In genomic region chr19:6364353-6364752, GRCh38 we compare ENCODE assay signal across 21 cellular contexts. TPM values are rescaled to one million over a fixed set of nuclear protein-coding genes. Genes with fewer than 3 reads are reported as not detected.
DNase-seq lines count a peak whose midpoint lies in the region; ATAC-seq and TF ChIP-seq lines count a peak whose summit lies in the region.
"Had no signal": no experiment of that assay in that cellular context is flagged by ENCODE, and none has a peak within 500 bp of the region (broad histone marks: within the 10 kb centered on the region; RNA-seq: fewer than 3 reads in every experiment).

No MANE protein-coding gene starts in this region.

- no peak for ATAC-seq in activated naive CD8-positive, alpha-beta T cell treated with anti-CD3 and anti-CD28 coated beads, Interleukin-2, amount 10 ng/mL, durations not matched to agents 7 days and 5 days (ENCODE audit: low read depth)
- ATAC-seq in HG02588 (IDR thresholded peaks at IDR 0.05; ENCODE audit: unreplicated experiment) (no peak), GM23338 (no peak)

- H3K79me2 ChIP-seq in osteoblast (ENCODE audit: insufficient read depth, low read length) (peaks cover 19% of the 10 kb centered on the region), GM23338 (replicated peaks; ENCODE audit: insufficient read depth) (peaks cover 8% of the 10 kb centered on the region; the same call in 1 of the 2 replicates)

- no peaks in the 10 kb centered on the region for H4K20me1 ChIP-seq in osteoblast (ENCODE audit: insufficient read depth, low read length)
- no peaks in the 10 kb centered on the region; the same call in 1 of the 2 replicates for H4K20me1 ChIP-seq in GM23338 (replicated peaks; ENCODE audit: insufficient read depth)

- H3K36me3 ChIP-seq in osteoblast (ENCODE audit: insufficient read depth, low read length) (peaks cover 40% of the 10 kb centered on the region), GM23338 (ENCODE audit: insufficient read depth) (peaks cover 18% of the 10 kb centered on the region)

- H3K27me3 ChIP-seq in osteoblast (ENCODE audit: insufficient read depth, low read length) (no peaks in the 10 kb centered on the region), GM23338 (ENCODE audit: insufficient read depth) (no peaks in the 10 kb centered on the region)
- H3K27me3 ChIP-seq: BE2C had no signal

- H3K9me2 ChIP-seq in GM23338 (ENCODE audit: insufficient read depth), result no peaks in the 10 kb centered on the region

- no peaks in the 10 kb centered on the region for H3K9me3 ChIP-seq in osteoblast (ENCODE audit: low read depth, low read length)
- H3K9me3 ChIP-seq: BE2C had no signal

- H3K4me2 ChIP-seq in osteoblast (ENCODE audit: insufficient read depth, low read length) (no peak overlapping the region), GM23338 (no peak overlapping the region)

- H3K27me3 Mint-ChIP-seq in T-helper 1 cell treated with Interleukin-12 subunit alpha and Interleukin-12 subunit beta and Interleukin-4 antibody, amounts not matched to agents 30 μg/mL and 1 μg/mL, for 36 hours (ENCODE audit: low read depth), result no peaks in the 10 kb centered on the region
- no peaks in the 10 kb centered on the region for H3K27me3 Mint-ChIP-seq in activated naive CD4-positive, alpha-beta T cell treated with anti-CD3 and anti-CD28 coated beads, Interleukin-2, amount 50 U/mL, for 24 hours
- no peaks in the 10 kb centered on the region for H3K27me3 Mint-ChIP-seq in activated naive CD8-positive, alpha-beta T cell treated with anti-CD3 and anti-CD28 coated beads, Interleukin-2, amount 10 ng/mL, durations not matched to agents 7 days and 5 days
- H3K27me3 Mint-ChIP-seq in GM23338 (ENCODE audit: insufficient read depth, low read depth, poor library complexity), result peaks cover 4% of the 10 kb centered on the region
- H3K27me3 Mint-ChIP-seq: CD8-positive, alpha-beta memory T cell had no signal

- H3K9me3 Mint-ChIP-seq in T-helper 1 cell treated with Interleukin-12 subunit alpha and Interleukin-12 subunit beta and Interleukin-4 antibody, amounts not matched to agents 30 μg/mL and 1 μg/mL, for 36 hours, result no peaks in the 10 kb centered on the region
- H3K9me3 Mint-ChIP-seq in activated naive CD4-positive, alpha-beta T cell treated with anti-CD3 and anti-CD28 coated beads, Interleukin-2, amount 50 U/mL, for 24 hours, result no peaks in the 10 kb centered on the region
- no peaks in the 10 kb centered on the region for H3K9me3 Mint-ChIP-seq in activated naive CD8-positive, alpha-beta T cell treated with anti-CD3 and anti-CD28 coated beads, Interleukin-2, amount 10 ng/mL, durations not matched to agents 7 days and 5 days
- H3K9me3 Mint-ChIP-seq in GM23338, result no peaks in the 10 kb centered on the region
- H3K9me3 Mint-ChIP-seq: CD8-positive, alpha-beta memory T cell had no signal

- H2AFZ ChIP-seq in osteoblast (ENCODE audit: low read length) (no peak overlapping the region), GM23338 (no peak overlapping the region)

- no peak overlapping the region for H3K4me3 Mint-ChIP-seq in T-helper 1 cell treated with Interleukin-12 subunit alpha and Interleukin-12 subunit beta and Interleukin-4 antibody, amounts not matched to agents 30 μg/mL and 1 μg/mL, for 36 hours
- peak overlapping the region; percentile 3 for H3K4me3 Mint-ChIP-seq in activated naive CD4-positive, alpha-beta T cell treated with anti-CD3 and anti-CD28 coated beads, Interleukin-2, amount 50 U/mL, for 24 hours
- peak overlapping the region; percentile 57 for H3K4me3 Mint-ChIP-seq in activated naive CD8-positive, alpha-beta T cell treated with anti-CD3 and anti-CD28 coated beads, Interleukin-2, amount 10 ng/mL, durations not matched to agents 7 days and 5 days
- no peak overlapping the region for H3K4me3 Mint-ChIP-seq in GM23338

- H3K4me3 ChIP-seq in osteoblast (ENCODE audit: insufficient read depth, low read length), result no peak overlapping the region
- no peak overlapping the region for H3K4me3 ChIP-seq in GM23338

- H3K4me1 Mint-ChIP-seq in T-helper 1 cell treated with Interleukin-12 subunit alpha and Interleukin-12 subunit beta and Interleukin-4 antibody, amounts not matched to agents 30 μg/mL and 1 μg/mL, for 36 hours (ENCODE audit: low read depth), result peaks cover 6% of the 10 kb centered on the region
- H3K4me1 Mint-ChIP-seq in activated naive CD4-positive, alpha-beta T cell treated with anti-CD3 and anti-CD28 coated beads, Interleukin-2, amount 50 U/mL, for 24 hours, result peaks cover 19% of the 10 kb centered on the region
- peaks cover 14% of the 10 kb centered on the region for H3K4me1 Mint-ChIP-seq in activated naive CD8-positive, alpha-beta T cell treated with anti-CD3 and anti-CD28 coated beads, Interleukin-2, amount 10 ng/mL, durations not matched to agents 7 days and 5 days
- peaks cover 4% of the 10 kb centered on the region; the same call in 1 of the 3 replicates for H3K4me1 Mint-ChIP-seq in GM23338

- TF ChIP-seq CTCF in osteoblast (IDR thresholded peaks at IDR 0.05; ENCODE audit: extremely low read depth, low read depth, low read length) (no peak), GM23338 (conservative IDR thresholded peaks at IDR 0.05; ENCODE audit: low read depth in 2 of 2) (no peak)

- H3K36me3 Mint-ChIP-seq in T-helper 1 cell treated with Interleukin-12 subunit alpha and Interleukin-12 subunit beta and Interleukin-4 antibody, amounts not matched to agents 30 μg/mL and 1 μg/mL, for 36 hours (ENCODE audit: low read depth), result peaks cover 37% of the 10 kb centered on the region
- peaks cover 5% of the 10 kb centered on the region for H3K36me3 Mint-ChIP-seq in activated naive CD4-positive, alpha-beta T cell treated with anti-CD3 and anti-CD28 coated beads, Interleukin-2, amount 50 U/mL, for 24 hours
- peaks cover 22% of the 10 kb centered on the region for H3K36me3 Mint-ChIP-seq in activated naive CD8-positive, alpha-beta T cell treated with anti-CD3 and anti-CD28 coated beads, Interleukin-2, amount 10 ng/mL, durations not matched to agents 7 days and 5 days
- peaks cover 46% of the 10 kb centered on the region for H3K36me3 Mint-ChIP-seq in GM23338 (ENCODE audit: low read depth)

- H3K27ac Mint-ChIP-seq in T-helper 1 cell treated with Interleukin-12 subunit alpha and Interleukin-12 subunit beta and Interleukin-4 antibody, amounts not matched to agents 30 μg/mL and 1 μg/mL, for 36 hours, result peak overlapping the region; percentile 52
- no peak overlapping the region for H3K27ac Mint-ChIP-seq in activated naive CD4-positive, alpha-beta T cell treated with anti-CD3 and anti-CD28 coated beads, Interleukin-2, amount 50 U/mL, for 24 hours
- peak overlapping the region; percentile 65 for H3K27ac Mint-ChIP-seq in activated naive CD8-positive, alpha-beta T cell treated with anti-CD3 and anti-CD28 coated beads, Interleukin-2, amount 10 ng/mL, durations not matched to agents 7 days and 5 days
- H3K27ac Mint-ChIP-seq in GM23338, result no peak overlapping the region

- H3F3A ChIP-seq in GM23338 (replicated peaks; ENCODE audit: low read depth), result no peaks in the 10 kb centered on the region

- POLR2A ChIA-PET in activated naive CD8-positive, alpha-beta T cell treated with anti-CD3 and anti-CD28 coated beads, Interleukin-2, amount 10 ng/mL, durations not matched to agents 7 days and 5 days (lab: Charles Lee), result no interaction called here

- H3K4me1 ChIP-seq in osteoblast (ENCODE audit: insufficient read depth, low read length), result peaks cover 5% of the 10 kb centered on the region
- no peaks in the 10 kb centered on the region; the same call in 1 of the 2 replicates for H3K4me1 ChIP-seq in GM23338 (ENCODE audit: insufficient read depth)
- H3K4me1 ChIP-seq: BE2C had no signal

- H3K27ac ChIP-seq in osteoblast (ENCODE audit: low read depth, low read length), result no peak overlapping the region
- no peak overlapping the region for H3K27ac ChIP-seq in GM23338 (ENCODE audit: low read depth)
- H3K27ac ChIP-seq: 22Rv1 had no signal

- DNase-seq in T-helper 1 cell (no peak), osteoblast (ENCODE audit: insufficient read length, low spot score, missing footprints) (peak; percentile 53), GM23338 (ENCODE audit: low spot score) (no peak)
- no peak for DNase-seq in activated naive CD4-positive, alpha-beta T cell treated with Interleukin-2 at 50 U/mL for 16 hours
- no peak for DNase-seq in activated naive CD8-positive, alpha-beta T cell treated with anti-CD3 and anti-CD28 coated beads, Interleukin-2, amount 10 ng/mL, durations not matched to agents 7 days and 5 days
- DNase-seq: BE2C; DMS79 treated with DMSO at 0.1 percent for 48 hours; HCEC 1CT; KG1; NCI-H1436; NCI-H2029; NCI-H2171; NCI-H446; NK-92 treated with Interleukin-12 subunit alpha and Interleukin-12 subunit beta, amount 100 ng/mL, for 24 hours; OCI-M1 had no signal

RNA-seq across cellular contexts. Expression of gene CLPP, which starts 3.0 kb away (rescaled TPM):
- 100 to 1,000 TPM; 112 to 126 TPM for total RNA-seq in activated naive CD8-positive, alpha-beta T cell treated with anti-CD3 and anti-CD28 coated beads, Interleukin-2, amount 10 ng/mL, durations not matched to agents 7 days and 5 days
- total RNA-seq in osteoblast, result 31.5 and 32.4 TPM in 2 replicates
- total RNA-seq in GM23338 (2014; rRNA removed; shearing (Covaris generic)), result 96.7 and 110 TPM in 2 replicates
- 65.7 and 76.4 TPM in 2 replicates for polyA plus RNA-seq in GM23338 (2016; fragmentation: Nextera tagmentation; extraction: Ambion mirVana)

RNA-seq across cellular contexts. Expression of gene ALKBH7, which starts 8.2 kb away (rescaled TPM):
- 10 to 100 TPM; 52.0 to 55.7 TPM for total RNA-seq in activated naive CD8-positive, alpha-beta T cell treated with anti-CD3 and anti-CD28 coated beads, Interleukin-2, amount 10 ng/mL, durations not matched to agents 7 days and 5 days
- 48.9 and 52.1 TPM in 2 replicates for total RNA-seq in osteoblast
- total RNA-seq in GM23338 (2014; rRNA removed; shearing (Covaris generic)), result 52.0 and 75.4 TPM in 2 replicates
- 66.3 and 76.1 TPM in 2 replicates for polyA plus RNA-seq in GM23338 (2016; fragmentation: Nextera tagmentation; extraction: Ambion mirVana)

RNA-seq across cellular contexts. Expression of gene PSPN, which starts 11.4 kb away (rescaled TPM):
- 1 to 10 TPM; 2.4 to 2.7 TPM for total RNA-seq in activated naive CD8-positive, alpha-beta T cell treated with anti-CD3 and anti-CD28 coated beads, Interleukin-2, amount 10 ng/mL, durations not matched to agents 7 days and 5 days
- total RNA-seq in osteoblast, result 1.1 and 1.2 TPM in 2 replicates
- 0.93 and 1.2 TPM in 2 replicates for total RNA-seq in GM23338 (2014; rRNA removed; shearing (Covaris generic))
- polyA plus RNA-seq in GM23338 (2016; fragmentation: Nextera tagmentation; extraction: Ambion mirVana), result 0.82 and 1.5 TPM in 2 replicates

RNA-seq across cellular contexts. Expression of gene GTF2F1, which starts 28.6 kb away (rescaled TPM):
- total RNA-seq in activated naive CD8-positive, alpha-beta T cell treated with anti-CD3 and anti-CD28 coated beads, Interleukin-2, amount 10 ng/mL, durations not matched to agents 7 days and 5 days, result 10 to 100 TPM; 67.3 to 72.8 TPM
- total RNA-seq in osteoblast, result 47.1 and 48.1 TPM in 2 replicates
- 44.4 and 65.5 TPM in 2 replicates for total RNA-seq in GM23338 (2014; rRNA removed; shearing (Covaris generic))
- polyA plus RNA-seq in GM23338 (2016; fragmentation: Nextera tagmentation; extraction: Ambion mirVana), result 62.1 and 76.1 TPM in 2 replicates

RNA-seq across cellular contexts. Expression of gene ACER1, which starts 30.9 kb away (rescaled TPM):
- under 1 TPM; 0.54 to 0.55 TPM for total RNA-seq in activated naive CD8-positive, alpha-beta T cell treated with anti-CD3 and anti-CD28 coated beads, Interleukin-2, amount 10 ng/mL, durations not matched to agents 7 days and 5 days
- total RNA-seq in osteoblast, result under 0.01 TPM in 1 of 2 replicates, not detected in the other
- not detected in 2 replicates for total RNA-seq in GM23338 (2014; rRNA removed; shearing (Covaris generic))
- not detected in 2 replicates for polyA plus RNA-seq in GM23338 (2016; fragmentation: Nextera tagmentation; extraction: Ambion mirVana)
- total RNA-seq: CD8-positive, alpha-beta memory T cell; RPMI7951 had no signal

Comparison
In these comparisons a context has a peak if more than half of its experiments do, and no peak if none do; other contexts are left out.
1. H3K27ac Mint-ChIP-seq: peak in T-helper 1 cell treated with Interleukin-12 subunit alpha and Interleukin-12 subunit beta and Interleukin-4 antibody, amounts not matched to agents 30 μg/mL and 1 μg/mL, for 36 hours (single experiment) and activated naive CD8-positive, alpha-beta T cell treated with anti-CD3 and anti-CD28 coated beads, Interleukin-2, amount 10 ng/mL, durations not matched to agents 7 days and 5 days (single experiment); none in activated naive CD4-positive, alpha-beta T cell treated with anti-CD3 and anti-CD28 coated beads, Interleukin-2, amount 50 U/mL, for 24 hours (single experiment) and GM23338 (single experiment).
2. H3K4me3 Mint-ChIP-seq: peak in activated naive CD4-positive, alpha-beta T cell treated with anti-CD3 and anti-CD28 coated beads, Interleukin-2, amount 50 U/mL, for 24 hours (single experiment) and activated naive CD8-positive, alpha-beta T cell treated with anti-CD3 and anti-CD28 coated beads, Interleukin-2, amount 10 ng/mL, durations not matched to agents 7 days and 5 days (single experiment); none in T-helper 1 cell treated with Interleukin-12 subunit alpha and Interleukin-12 subunit beta and Interleukin-4 antibody, amounts not matched to agents 30 μg/mL and 1 μg/mL, for 36 hours (single experiment) and GM23338 (single experiment).